ENCODE assay signal across 22 cellular contexts in genomic region chr13:44770951-44771350, GRCh38.
"Had no signal": no experiment of that assay in that cellular context is flagged by ENCODE, and none has a peak within 500 bp of the region (broad histone marks: within the 10 kb centered on the region; RNA-seq: fewer than 3 reads in every experiment).

No MANE protein-coding gene starts in this region.

- H3K27ac ChIP-seq: foreskin keratinocyte, gastroesophageal sphincter, heart left ventricle, hepatocyte, pancreas, right lobe of liver, thoracic aorta, tibial nerve, upper lobe of right lung, uterus had no signal

- H2AFZ ChIP-seq: hepatocyte had no signal

- H3K79me2 ChIP-seq: hepatocyte had no signal

- H3K27me3 ChIP-seq: foreskin keratinocyte, gastroesophageal sphincter, heart left ventricle, hepatocyte, pancreas, right lobe of liver, tibial nerve, upper lobe of right lung, uterus had no signal

- H3K4me1 ChIP-seq: right lobe of liver, upper lobe of right lung, uterus had no signal

- H3K36me3 ChIP-seq: gastroesophageal sphincter, heart left ventricle, pancreas, right lobe of liver, thoracic aorta, tibial nerve, upper lobe of right lung, uterus had no signal

- ATAC-seq: effector memory CD8-positive, alpha-beta T cell; esophagus mucosa; foreskin keratinocyte; gastroesophageal sphincter; heart left ventricle; left lobe of liver; natural killer cell; pancreas; right lobe of liver; stimulated activated naive B cell treated with anti-CD40 and anti-IgM and Interleukin-4, amounts not matched to agents 10 μg/mL and 1 μg/mL and 100 μg/mL, for 72 hours; upper lobe of right lung had no signal

- H3K4me2 ChIP-seq: hepatocyte had no signal

- H3K4me3 ChIP-seq: gastroesophageal sphincter, heart left ventricle, hepatocyte, lung, pancreas, right lobe of liver, thoracic aorta, tibial nerve, upper lobe of right lung, uterus had no signal

- DNase-seq: cortex of kidney; effector memory CD8-positive, alpha-beta T cell; foreskin keratinocyte; heart left ventricle; natural killer cell; occipital lobe; pancreas; right lobe of liver; small intestine; stimulated activated CD4-positive, alpha-beta T cell treated with anti-CD3 and anti-CD28 coated beads, Interleukin-15, amount 100 ng/mL, for 24 hours; stimulated activated CD4-positive, alpha-beta T cell treated with anti-CD3 and anti-CD28 coated beads, Interleukin-2, amount 100 ng/mL, for 48 hours; stimulated activated naive B cell treated with anti-CD40 and anti-IgM and Interleukin-4, amounts not matched to agents 10 μg/mL and 1 μg/mL and 100 μg/mL, for 72 hours; upper lobe of right lung; uterus had no signal

- FAIRE-seq: islet of Langerhans, pancreas, small intestine had no signal

- H3K9me3 ChIP-seq: gastroesophageal sphincter, pancreas, right lobe of liver, thoracic aorta, upper lobe of right lung, uterus had no signal
